30 cellular contexts compared by ENCODE assay signal in the genomic region with DNA sequence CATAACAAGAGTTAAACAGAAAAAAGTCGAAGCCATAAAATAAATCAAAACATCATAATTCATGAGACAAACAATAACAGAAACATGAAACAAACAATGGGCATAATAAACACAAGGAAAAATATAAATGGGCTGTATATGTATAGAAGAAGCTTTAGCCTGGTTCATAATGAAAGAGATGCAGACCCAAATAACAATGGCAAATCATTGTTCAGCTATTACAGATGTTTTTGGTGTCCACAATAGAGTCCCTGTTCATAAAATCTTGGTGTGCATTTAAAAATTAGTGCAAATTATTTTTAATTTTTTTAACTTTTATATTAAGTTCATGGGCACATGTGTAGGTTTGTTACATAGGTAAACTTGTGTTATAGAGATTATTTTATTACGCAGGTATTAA.
"Had no signal": no experiment of that assay in that cellular context is flagged by ENCODE, and none has a peak within 500 bp of the region (broad histone marks: within the 10 kb centered on the region; RNA-seq: fewer than 3 reads in every experiment).

No MANE protein-coding gene starts in this region.

- H3K27me3 ChIP-seq: left lung, right atrium auricular region, right lobe of liver, stomach, suprapubic skin, tibial artery, upper lobe of right lung had no signal

- H3K36me3 ChIP-seq: left lung, pancreas, right atrium auricular region, right lobe of liver, stomach, suprapubic skin, thoracic aorta, tibial artery, upper lobe of right lung had no signal

- H3K4me1 Mint-ChIP-seq: immature natural killer cell; memory B cell; naive thymus-derived CD8-positive, alpha-beta T cell; nephron; neural crest cell; stimulated activated memory B cell treated with anti-CD40 and anti-IgM and Interleukin-4, amounts not matched to agents 10 μg/mL and 1 μg/mL and 100 μg/mL, for 72 hours had no signal

- FAIRE-seq: islet of Langerhans, pancreas, urothelium cell line had no signal

- H3K4me1 ChIP-seq: left lung, pancreas, psoas muscle, right atrium auricular region, right lobe of liver, stomach, suprapubic skin, tibial artery, upper lobe of right lung had no signal

- H3K27ac ChIP-seq: left lung, pancreas, psoas muscle, right atrium auricular region, right lobe of liver, stomach, suprapubic skin, thoracic aorta, tibial artery, upper lobe of right lung had no signal

- H3K9me3 ChIP-seq: pancreas, psoas muscle, right atrium auricular region, right lobe of liver, stomach, suprapubic skin, thoracic aorta, tibial artery, upper lobe of right lung had no signal

- H3K27ac Mint-ChIP-seq: immature natural killer cell; memory B cell; naive thymus-derived CD8-positive, alpha-beta T cell; nephron; stimulated activated memory B cell treated with anti-CD40 and anti-IgM and Interleukin-4, amounts not matched to agents 10 μg/mL and 1 μg/mL and 100 μg/mL, for 72 hours had no signal

- H3K4me3 ChIP-seq: left lung, lung, pancreas, psoas muscle, right atrium auricular region, right lobe of liver, smooth muscle cell, stomach, suprapubic skin, thoracic aorta, tibial artery, upper lobe of right lung had no signal

- H3K27me3 Mint-ChIP-seq: memory B cell; stimulated activated memory B cell treated with anti-CD40 and anti-IgM and Interleukin-4, amounts not matched to agents 10 μg/mL and 1 μg/mL and 100 μg/mL, for 72 hours had no signal

- H3K9me3 Mint-ChIP-seq: memory B cell, nephron, neural crest cell had no signal

- H3K36me3 Mint-ChIP-seq: immature natural killer cell; memory B cell; naive thymus-derived CD8-positive, alpha-beta T cell; stimulated activated memory B cell treated with anti-CD40 and anti-IgM and Interleukin-4, amounts not matched to agents 10 μg/mL and 1 μg/mL and 100 μg/mL, for 72 hours had no signal

- DNase-seq: hypothalamus; immature natural killer cell; kidney; left colon; left lung; naive thymus-derived CD8-positive, alpha-beta T cell; nucleus accumbens; pancreas; psoas muscle; right lobe of liver; stimulated activated CD4-positive, alpha-beta T cell treated with anti-CD3 and anti-CD28 coated beads, Interleukin-1b, Interleukin-23, amount 100 ng/mL, for 48 hours; stimulated activated CD4-positive, alpha-beta T cell treated with anti-CD3 and anti-CD28 coated beads, Interleukin-2, amount 100 ng/mL, for 48 hours; stimulated activated CD4-positive, alpha-beta T cell treated with anti-CD3 and anti-CD28 coated beads, Interleukin-4, amount 100 ng/mL, for 4 hours; stimulated activated CD8-positive, alpha-beta memory T cell treated with anti-CD3 and anti-CD28 coated beads, Interleukin-4, amount 100 ng/mL, for 48 hours; stimulated activated naive CD4-positive, alpha-beta T cell treated with Interleukin-2 at 50 U/mL for 16 hours; stomach; tibial artery; trophoblast cell; upper lobe of right lung had no signal

- H3K4me3 Mint-ChIP-seq: immature natural killer cell; memory B cell; naive thymus-derived CD8-positive, alpha-beta T cell; nephron; neural crest cell; stimulated activated memory B cell treated with anti-CD40 and anti-IgM and Interleukin-4, amounts not matched to agents 10 μg/mL and 1 μg/mL and 100 μg/mL, for 72 hours had no signal

- ATAC-seq: left colon; left lung; naive thymus-derived CD8-positive, alpha-beta T cell; pancreas; psoas muscle; right lobe of liver; stimulated activated memory B cell treated with anti-CD40 and anti-IgM and Interleukin-4, amounts not matched to agents 10 μg/mL and 1 μg/mL and 100 μg/mL, for 72 hours; upper lobe of right lung had no signal
